9 cellular contexts compared by ENCODE assay signal in genomic region chr17:41894791-41895331, GRCh38. TPM values are rescaled to one million over a fixed set of nuclear protein-coding genes. Genes with fewer than 3 reads are reported as not detected.
DNase-seq lines count a peak whose midpoint lies in the region; ATAC-seq, FAIRE-seq and TF ChIP-seq lines count a peak whose summit lies in the region.
"Had no signal": no experiment of that assay in that cellular context is flagged by ENCODE, and none has a peak within 500 bp of the region (broad histone marks: within the 10 kb centered on the region; RNA-seq: fewer than 3 reads in every experiment).

No MANE protein-coding gene starts in this region.

- intact Hi-C loops in Right ventricle myocardium superior (cut with DNase I) (no loop called here), sciatic nerve (cut with DNase I) (no loop called here), Calu3 (cut with micrococcal nuclease; ENCODE audit: unreplicated experiment) (no loop called here)

- no peaks in the 10 kb centered on the region for H3K9me3 ChIP-seq in SK-N-MC (ENCODE audit: low read depth, low read length)

- CTCF ChIA-PET in Calu3 (lab: Charles Lee): interaction anchor here (0.7 to 1.4 kb wide), 3 partner anchors 13 to 1331 kb away, joined by 3 to 5 read pairs (median 3); no protein-coding TSS in a partner anchor

- no peak overlapping the region for H3K9ac ChIP-seq in SK-N-MC (ENCODE audit: insufficient read length)

- peak overlapping the region; percentile 76 for H3K27ac ChIP-seq in SK-N-MC

- no peaks in the 10 kb centered on the region for H3K9me3 Mint-ChIP-seq in Calu3 (ENCODE audit: low read depth, unreplicated experiment)
- H3K9me3 Mint-ChIP-seq: activated naive CD8-positive, alpha-beta T cell treated with anti-CD3 and anti-CD28 coated beads, Interleukin-2, amount 50 U/mL, for 24 hours had no signal

- no peak for FAIRE-seq in urothelium cell line (lab: Jason Lieb, UNC)

- no peak for TF ChIP-seq CTCF in Calu3 (IDR thresholded peaks at IDR 0.05; ENCODE audit: unreplicated experiment)

- no peaks in the 10 kb centered on the region for H3K27me3 Mint-ChIP-seq in Calu3 (ENCODE audit: unreplicated experiment)
- H3K27me3 Mint-ChIP-seq: activated naive CD8-positive, alpha-beta T cell treated with anti-CD3 and anti-CD28 coated beads, Interleukin-2, amount 50 U/mL, for 24 hours had no signal

- no peak overlapping the region for H3K4me3 Mint-ChIP-seq in Calu3 (ENCODE audit: low read depth, unreplicated experiment)
- H3K4me3 Mint-ChIP-seq: activated naive CD8-positive, alpha-beta T cell treated with anti-CD3 and anti-CD28 coated beads, Interleukin-2, amount 50 U/mL, for 24 hours had no signal

- peaks cover 92% of the 10 kb centered on the region for H3K36me3 Mint-ChIP-seq in Calu3 (ENCODE audit: insufficient read depth, unreplicated experiment)

- ATAC-seq in Right ventricle myocardium superior (ENCODE audit: poor library complexity): peak; percentile 82
- ATAC-seq in sciatic nerve: peak; percentile 85
- no peak for ATAC-seq in GM21825 (IDR thresholded peaks at IDR 0.05; ENCODE audit: unreplicated experiment)
- ATAC-seq: activated naive CD8-positive, alpha-beta T cell treated with anti-CD3 and anti-CD28 coated beads, Interleukin-2, amount 50 U/mL, for 24 hours had no signal

- H3K36me3 ChIP-seq in SK-N-MC (ENCODE audit: insufficient read depth, low read length): peaks cover 95% of the 10 kb centered on the region

- H3K27ac Mint-ChIP-seq in Calu3 (ENCODE audit: unreplicated experiment): no peak overlapping the region
- H3K27ac Mint-ChIP-seq: activated naive CD8-positive, alpha-beta T cell treated with anti-CD3 and anti-CD28 coated beads, Interleukin-2, amount 50 U/mL, for 24 hours had no signal

- H3K4me3 ChIP-seq in SK-N-MC: no peak overlapping the region

- BruUV-seq in Calu3 (replicated peaks; lab: Mats Ljungman, UMichigan): no TSS peak

- peaks cover 19% of the 10 kb centered on the region for H3K4me1 Mint-ChIP-seq in Calu3 (ENCODE audit: low read depth, unreplicated experiment)
- H3K4me1 Mint-ChIP-seq: activated naive CD8-positive, alpha-beta T cell treated with anti-CD3 and anti-CD28 coated beads, Interleukin-2, amount 50 U/mL, for 24 hours had no signal

- peak; percentile 33 for DNase-seq in D341Med (ENCODE audit: low spot score)
- DNase-seq in SK-N-MC (ENCODE audit: low read depth, low spot score): no peak
- DNase-seq in Right ventricle myocardium superior: no peak
- DNase-seq in sciatic nerve (ENCODE audit: low spot score): no peak
- DNase-seq in Calu3: no peak
- DNase-seq in DMS153 treated with DMSO at 0.1 percent for 48 hours (lab: John Stamatoyannopoulos, UW; ENCODE audit: unreplicated experiment): no peak
- DNase-seq in urothelium cell line (ENCODE audit: low spot score): no peak
- DNase-seq: activated naive CD8-positive, alpha-beta T cell treated with anti-CD3 and anti-CD28 coated beads, Interleukin-2, amount 50 U/mL, for 24 hours had no signal

RNA-seq across cellular contexts. Expression of gene ACLY, which starts 23.9 kb away (rescaled TPM):
- total RNA-seq in Right ventricle myocardium superior (24.0 TPM), sciatic nerve (139 TPM), Calu3 (2022) (258 and 265 TPM in 2 replicates)

RNA-seq across cellular contexts. Expression of gene KLHL11, which starts 29.6 kb away (rescaled TPM):
- 3.0 TPM for total RNA-seq in Right ventricle myocardium superior
- 16.0 TPM for total RNA-seq in sciatic nerve
- total RNA-seq in Calu3 (2022): 25.3 and 25.6 TPM in 2 replicates

RNA-seq across cellular contexts. Expression of gene ODAD4, which starts 35.6 kb away (rescaled TPM):
- total RNA-seq in Right ventricle myocardium superior (0.75 TPM), sciatic nerve (2.9 TPM), Calu3 (2022) (0.73 and 2.7 TPM in 2 replicates)

RNA-seq across cellular contexts. Expression of gene KLHL10, which starts 57.2 kb away (rescaled TPM):
- total RNA-seq in Right ventricle myocardium superior (not detected), sciatic nerve (not detected), Calu3 (2022) (not detected in 2 replicates)

RNA-seq across cellular contexts. Expression of gene NT5C3B, which starts 58.8 kb away (rescaled TPM):
- total RNA-seq in Right ventricle myocardium superior (14.7 TPM), sciatic nerve (34.6 TPM), Calu3 (2022) (62.0 and 65.2 TPM in 2 replicates)
